In the genomic region with DNA sequence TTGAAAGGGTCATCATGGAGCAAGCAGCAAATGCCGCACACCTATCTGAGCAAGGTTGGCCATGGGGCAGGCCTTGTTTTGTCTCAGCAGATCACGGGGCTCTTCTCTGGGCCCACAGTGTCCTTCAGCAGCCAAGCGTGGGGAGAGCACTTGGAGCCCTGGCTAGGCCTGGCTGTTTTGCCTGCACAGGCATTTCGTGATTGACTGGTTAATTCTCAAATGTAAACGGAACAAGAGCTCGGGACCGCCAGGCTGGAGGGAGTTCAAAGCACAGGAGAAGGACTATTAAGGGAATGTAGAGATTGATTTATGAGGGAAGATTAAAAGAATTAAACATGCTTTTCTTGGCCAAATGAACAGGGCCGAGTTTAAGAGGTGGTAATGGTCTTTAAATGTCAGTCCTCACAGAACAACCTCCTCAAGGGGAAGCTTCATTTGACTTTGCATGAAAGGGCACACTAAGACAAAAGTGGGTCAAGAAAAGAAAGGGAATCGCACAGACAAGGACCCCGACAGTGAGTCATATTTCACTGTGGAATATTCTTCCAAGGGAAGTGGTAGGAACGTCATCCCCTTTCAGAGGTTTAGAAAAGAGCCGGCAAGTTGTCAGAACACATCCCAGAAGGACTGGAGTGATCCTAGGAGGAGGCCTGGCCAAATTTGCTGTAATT, we compare ENCODE assay signal across 15 cellular contexts. TPM values are rescaled to one million over a fixed set of nuclear protein-coding genes. Genes with fewer than 3 reads are reported as not detected.
DNase-seq lines count a peak whose midpoint lies in the region; ATAC-seq and TF ChIP-seq lines count a peak whose summit lies in the region.
"Had no signal": no experiment of that assay in that cellular context is flagged by ENCODE, and none has a peak within 500 bp of the region (broad histone marks: within the 10 kb centered on the region; RNA-seq: fewer than 3 reads in every experiment).

No MANE protein-coding gene starts in this region.

- H3K4me1 ChIP-seq in fibroblast of lung (ENCODE audit: control insufficient read depth, extremely low read depth, insufficient read depth, low read length) (peaks cover 15% of the 10 kb centered on the region), thoracic aorta (ENCODE audit: control insufficient read depth in 1 of 2, low read depth in 2 of 2) (peaks cover 5 to 32% of the 10 kb centered on the region in 2 donors)
- H3K4me1 ChIP-seq: BLaER1 treated with 17β-estradiol and CSF1 and Interleukin-3, amounts not matched to agents 10 nM and 100 nM; lower lobe of right lung had no signal

- H3K4me3 ChIP-seq in fibroblast of lung (replicated peaks in 1 of 4; ENCODE audit: control extremely low read depth in 1 of 4, insufficient read depth in 1 of 4, low read depth in 3 of 4, low read length in 4 of 4) (no peak overlapping the region), thoracic aorta (no peak overlapping the region)
- H3K4me3 ChIP-seq: BLaER1 treated with 17β-estradiol and CSF1 and Interleukin-3, amounts not matched to agents 10 nM and 100 nM; cardiac muscle cell; lower lobe of right lung had no signal

- ATAC-seq in thoracic aorta (ENCODE audit: insufficient number of reproducible peaks, low FRiP score, low read depth): peak; percentile 53
- no peak for ATAC-seq in HG03432 (IDR thresholded peaks at IDR 0.05; ENCODE audit: unreplicated experiment)

- H3K9me3 Mint-ChIP-seq in mesothelial cell of epicardium: peaks cover 6% of the 10 kb centered on the region

- no peaks in the 10 kb centered on the region for H3K36me3 Mint-ChIP-seq in mesothelial cell of epicardium

- no peaks in the 10 kb centered on the region for H4K20me1 ChIP-seq in fibroblast of lung (ENCODE audit: control insufficient read depth, extremely low read depth, insufficient read depth, low read length)
- H4K20me1 ChIP-seq: BLaER1 treated with 17β-estradiol and CSF1 and Interleukin-3, amounts not matched to agents 10 nM and 100 nM had no signal

- H3K79me2 ChIP-seq in fibroblast of lung (ENCODE audit: control insufficient read depth, insufficient read depth, low read length): no peaks in the 10 kb centered on the region

- H3K4me3 Mint-ChIP-seq in mesothelial cell of epicardium: no peak overlapping the region

- H3K27me3 ChIP-seq in fibroblast of lung (ENCODE audit: control insufficient read depth, insufficient read depth, low read length) (no peaks in the 10 kb centered on the region), thoracic aorta (replicated peaks; ENCODE audit: insufficient read depth) (no peaks in the 10 kb centered on the region)
- H3K27me3 ChIP-seq: BLaER1 treated with 17β-estradiol and CSF1 and Interleukin-3, amounts not matched to agents 10 nM and 100 nM had no signal

- H3K27ac ChIP-seq in fibroblast of lung (ENCODE audit: insufficient read depth, low read length): no peak overlapping the region
- peak overlapping the region; percentile 30 to 67 for H3K27ac ChIP-seq in thoracic aorta
- H3K27ac ChIP-seq: BLaER1 treated with 17β-estradiol and CSF1 and Interleukin-3, amounts not matched to agents 10 nM and 100 nM; cardiac muscle cell; lower lobe of right lung had no signal

- DNase-seq in M059J (ENCODE audit: low read depth) (peak; percentile 57), fibroblast of lung (ENCODE audit: low read depth in 2 of 2) (peak; percentile 56 to 76), mesothelial cell of epicardium (ENCODE audit: low spot score in 2 of 2, unreplicated experiment in 2 of 2) (no peak), thoracic aorta (ENCODE audit: low spot score) (no peak), T-helper 1 cell (no peak), SW480 (ENCODE audit: low spot score) (no peak)
- DNase-seq in activated CD4-positive, alpha-beta T cell treated with anti-CD3 and anti-CD28 coated beads, Interleukin-2, amount 50 U/mL, for 4 hours: no peak
- DNase-seq: activated gamma-delta T cell; DMS79; lower lobe of right lung; stimulated activated CD4-positive, alpha-beta T cell treated with anti-CD3 and anti-CD28 coated beads, Interleukin-15, amount 100 ng/mL, for 24 hours had no signal

- H3K9me3 ChIP-seq in fibroblast of lung (ENCODE audit: control insufficient read depth, insufficient read depth, low read depth, low read length): no peaks in the 10 kb centered on the region
- H3K9me3 ChIP-seq in thoracic aorta: no peaks in the 10 kb centered on the region
- H3K9me3 ChIP-seq: lower lobe of right lung had no signal

- H3K4me1 Mint-ChIP-seq in mesothelial cell of epicardium: peaks cover 31% of the 10 kb centered on the region

- TF ChIP-seq CTCF in fibroblast of lung (conservative IDR thresholded peaks at IDR 0.05 in 1 of 2, IDR thresholded peaks at IDR 0.05 in 1 of 2; ENCODE audit: low read depth in 1 of 2, low read length in 2 of 2) (no peak), mesothelial cell of epicardium (IDR thresholded peaks at IDR 0.05; ENCODE audit: unreplicated experiment) (no peak), thoracic aorta (IDR thresholded peaks at IDR 0.05) (no peak)

- H3K27ac Mint-ChIP-seq in mesothelial cell of epicardium: peak overlapping the region; percentile 72

- H3K9ac ChIP-seq in fibroblast of lung (ENCODE audit: insufficient read depth, low read length): no peak overlapping the region
- H3K9ac ChIP-seq: BLaER1 treated with 17β-estradiol and CSF1 and Interleukin-3, amounts not matched to agents 10 nM and 100 nM had no signal

- H3K27me3 Mint-ChIP-seq in mesothelial cell of epicardium (ENCODE audit: low read depth): peaks cover 2% of the 10 kb centered on the region

- H3K4me2 ChIP-seq in fibroblast of lung (ENCODE audit: extremely low read depth, insufficient read depth, low read length): peak overlapping the region; percentile 37
- H3K4me2 ChIP-seq: BLaER1 treated with 17β-estradiol and CSF1 and Interleukin-3, amounts not matched to agents 10 nM and 100 nM had no signal

- no peak overlapping the region for H2AFZ ChIP-seq in fibroblast of lung (ENCODE audit: low read length)

- H3K36me3 ChIP-seq in fibroblast of lung (ENCODE audit: control insufficient read depth, insufficient read depth, low read length) (no peaks in the 10 kb centered on the region), thoracic aorta (no peaks in the 10 kb centered on the region)
- H3K36me3 ChIP-seq: BLaER1 treated with 17β-estradiol and CSF1 and Interleukin-3, amounts not matched to agents 10 nM and 100 nM; cardiac muscle cell; lower lobe of right lung had no signal

RNA-seq across cellular contexts. Expression of gene SPON1, which starts 20.7 kb away (rescaled TPM):
- total RNA-seq in M059J (2014; rRNA removed; shearing (Covaris generic)): 0.05 and 0.17 TPM in 2 replicates
- total RNA-seq in fibroblast of lung (3.5 and 30.6 TPM in 2 replicates), mesothelial cell of epicardium (25.1 to 31.9 TPM (median 30.9 TPM) in 3 replicates), thoracic aorta (10 to 100 TPM; 20.6 to 48.5 TPM)
- 0.45 and 5.0 TPM in 2 replicates for polyA plus RNA-seq in fibroblast of lung
- polyA plus RNA-seq in fibroblast of lung (2012): 1.1 and 4.0 TPM in 2 replicates
- polyA minus RNA-seq in fibroblast of lung (ENCODE audit: low replicate concordance): 2.4 TPM in 1 of 2 replicates, not detected in the other
- total RNA-seq: SK-MEL-5 had no signal

Comparison
In these comparisons a context has a peak if more than half of its experiments do, and no peak if none do; other contexts are left out.
1. DNase-seq: peak in M059J (single experiment) and fibroblast of lung (2 of 2); none in mesothelial cell of epicardium (0 of 2), thoracic aorta (single experiment), activated CD4-positive, alpha-beta T cell treated with anti-CD3 and anti-CD28 coated beads, Interleukin-2, amount 50 U/mL, for 4 hours (0 of 2), T-helper 1 cell (0 of 5) and SW480 (single experiment).